In the genomic region with DNA sequence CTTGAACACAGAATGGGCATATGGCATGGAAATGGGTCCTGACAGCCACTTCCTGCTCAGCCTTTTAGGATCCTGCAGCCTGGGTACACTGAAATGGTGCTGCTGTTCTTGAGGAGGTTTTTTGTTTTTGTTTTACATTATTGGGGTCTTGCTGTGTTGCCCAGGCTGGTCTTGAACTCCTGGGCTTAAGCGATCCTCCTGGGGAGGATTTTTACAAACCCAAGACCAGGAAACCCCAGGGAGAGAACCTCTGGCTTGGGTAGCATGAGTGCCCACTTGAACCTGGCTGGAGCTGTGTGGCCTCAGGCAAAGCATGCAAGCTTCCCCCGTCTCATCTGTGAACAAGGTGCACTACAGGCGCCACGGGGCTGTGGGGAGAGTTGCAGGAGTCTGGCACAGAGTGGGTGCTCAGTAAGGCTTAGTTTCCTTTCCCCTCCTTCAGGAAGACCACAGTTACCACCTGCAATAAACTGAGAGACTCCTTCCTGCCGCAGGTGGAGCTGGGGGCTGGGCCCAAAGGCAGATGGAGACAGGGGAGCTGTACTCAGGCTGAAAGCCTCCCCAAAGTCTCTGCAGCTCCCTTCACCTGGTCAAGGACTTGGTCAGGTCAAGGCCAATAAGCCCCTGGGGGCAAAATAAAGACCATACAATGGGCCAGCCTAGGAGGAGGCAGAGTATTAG, we compare ENCODE assay signal across 12 cellular contexts. TPM values are rescaled to one million over a fixed set of nuclear protein-coding genes. Genes with fewer than 3 reads are reported as not detected.
DNase-seq lines count a peak whose midpoint lies in the region; ATAC-seq, FAIRE-seq and TF ChIP-seq lines count a peak whose summit lies in the region.
"Had no signal": no experiment of that assay in that cellular context is flagged by ENCODE, and none has a peak within 500 bp of the region (broad histone marks: within the 10 kb centered on the region; RNA-seq: fewer than 3 reads in every experiment).

No MANE protein-coding gene starts in this region.

- H3K79me2 ChIP-seq in OCI-LY7 (ENCODE audit: insufficient read depth, low read depth, low read length) (no peaks in the 10 kb centered on the region), HepG2 (ENCODE audit: insufficient read depth, low read length) (no peaks in the 10 kb centered on the region)

- ATAC-seq in HepG2 (no peak), GM19455 (IDR thresholded peaks at IDR 0.05; ENCODE audit: unreplicated experiment) (no peak), HG03439 (IDR thresholded peaks at IDR 0.05; ENCODE audit: unreplicated experiment) (no peak), HG02852 (IDR thresholded peaks at IDR 0.05; ENCODE audit: unreplicated experiment) (no peak)

- in situ Hi-C loops in HepG2 (cut with HindIII; ENCODE audit: extremely low pct_ligation_motif_present, low pct_unique_long_range_greater_than_20kb), result no loop called here

- H3K4me1 ChIP-seq in OCI-LY7 (ENCODE audit: insufficient read depth, low read length, poor library complexity, severe bottlenecking) (peaks cover 26% of the 10 kb centered on the region), HepG2 (ENCODE audit: insufficient read depth, low read length) (peaks cover 92% of the 10 kb centered on the region)

- H3K9me2 ChIP-seq in OCI-LY7 (ENCODE audit: insufficient read depth, low read length), result no peaks in the 10 kb centered on the region

- H2AFZ ChIP-seq in OCI-LY7 (ENCODE audit: low read length) (peak overlapping the region; percentile 77; the same call in 1 of the 2 replicates), HepG2 (ENCODE audit: low read length) (no peak overlapping the region)

- DNase-seq in OCI-LY7 (ENCODE audit: low spot score) (peak; percentile 69), activated T-cell treated with anti-CD3 and anti-CD28 coated beads for 24 hours (ENCODE audit: low read depth) (peak; percentile 56), HepG2 (ENCODE audit: low spot score) (no peak), medulla oblongata (ENCODE audit: extremely low spot score) (no peak)
- DNase-seq in stimulated activated CD8-positive, alpha-beta memory T cell treated with anti-CD3 and anti-CD28 coated beads, Interleukin-15, amount 100 ng/mL, for 48 hours (ENCODE audit: low read depth in 2 of 2), result peak; percentile 55 to 58
- DNase-seq: hypothalamus, NCI-H1105 had no signal

- peak overlapping the region; percentile 17 for H3K4me3 ChIP-seq in OCI-LY7 (ENCODE audit: low read depth, low read length, poor library complexity, severe bottlenecking)
- no peak overlapping the region for H3K4me3 ChIP-seq in HepG2 (replicated peaks in 1 of 3; ENCODE audit: insufficient read depth in 1 of 3, low read depth in 2 of 3, low read length in 3 of 3)
- H3K4me3 ChIP-seq: ovary had no signal

- no peaks in the 10 kb centered on the region for H3K27me3 ChIP-seq in HepG2 (ENCODE audit: control insufficient read depth in 1 of 2, insufficient read depth in 2 of 2, low read length in 2 of 2)
- H3K27me3 ChIP-seq: ovary had no signal

- FAIRE-seq in HepG2 (lab: Jason Lieb, UNC), result no peak
- FAIRE-seq: GM19239 had no signal

- BruUV-seq in OCI-LY7 (replicated peaks; lab: Mats Ljungman, UMichigan) (no TSS peak), HepG2 (replicated peaks; lab: Mats Ljungman, UMichigan) (no TSS peak)

- H3K9me3 ChIP-seq in OCI-LY7 (ENCODE audit: low read length) (no peaks in the 10 kb centered on the region), HepG2 (ENCODE audit: low read length) (no peaks in the 10 kb centered on the region)
- H3K9me3 ChIP-seq: ovary had no signal

- H3K36me3 ChIP-seq in OCI-LY7 (ENCODE audit: insufficient read depth, low read length), result no peaks in the 10 kb centered on the region
- no peaks in the 10 kb centered on the region for H3K36me3 ChIP-seq in HepG2 (replicated peaks in 1 of 2; ENCODE audit: control insufficient read depth in 1 of 2, insufficient read depth in 2 of 2, low read length in 2 of 2)
- H3K36me3 ChIP-seq: ovary had no signal

- CTCF ChIA-PET in OCI-LY7 (lab: Charles Lee; ENCODE audit: unreplicated experiment) (interaction anchor here (0.5 to 1.2 kb wide), 3 partner anchors 17 to 192 kb away, joined by 3 to 10 read pairs (median 5); a partner anchor contains a TSS), HepG2 (lab: Yijun Ruan, JAX; ENCODE audit: low intra/inter-chr PET ratio, low total read pairs) (no interaction called here)

- no peak for TF ChIP-seq RAD21 in HepG2 (CRISPR knock-in tag; IDR thresholded peaks at IDR 0.05)

- TF ChIP-seq EP300 in HepG2 (IDR thresholded peaks at IDR 0.05; ENCODE audit: low read depth in 2 of 2, low read length in 2 of 2), result no peak
- no peak for TF ChIP-seq EP300 in HepG2 (CRISPR knock-in tag; IDR thresholded peaks at IDR 0.05; ENCODE audit: borderline replicate concordance)

- H3K27ac ChIP-seq in OCI-LY7 (ENCODE audit: low read depth, low read length, poor library complexity, severe bottlenecking) (peak overlapping the region; percentile 28), HepG2 (ENCODE audit: extremely low read length, insufficient read depth, low read length) (peak overlapping the region; percentile 79)
- H3K27ac ChIP-seq: ovary had no signal

- POLR2A ChIA-PET in OCI-LY7 (lab: Charles Lee), result interaction anchor here (0.6 to 0.9 kb wide), 3 partner anchors 14 to 30 kb away, joined by 3 read pairs; no protein-coding TSS in a partner anchor
- POLR2A ChIA-PET in HepG2 (lab: Yijun Ruan, JAX), result interaction anchor here (1.4 to 1.9 kb wide), 2 partner anchors 11 to 184 kb away, joined by 3 to 15 read pairs; no protein-coding TSS in a partner anchor

- 0 out of 2 replicates have a peak overlapping the region, but pooled peaks have one; percentile 9 for H3K9ac ChIP-seq in HepG2 (ENCODE audit: insufficient read depth, low read depth, low read length)

- intact Hi-C loops in OCI-LY7 (cut with micrococcal nuclease; ENCODE audit: unreplicated experiment) (no loop called here), HepG2 (cut with micrococcal nuclease; ENCODE audit: unreplicated experiment) (no loop called here)

- 91% methylated on average over 5 of the region's 5 CpGs for WGBS in HepG2 (ENCODE audit: low lambda C conversion rate)

- H4K20me1 ChIP-seq in OCI-LY7 (ENCODE audit: insufficient read depth, low read length), result no peaks in the 10 kb centered on the region
- H4K20me1 ChIP-seq in HepG2 (ENCODE audit: insufficient read depth, low read length), result no peaks in the 10 kb centered on the region

- H3K4me2 ChIP-seq in OCI-LY7 (ENCODE audit: low read length), result peak overlapping the region; percentile 52
- no peak overlapping the region for H3K4me2 ChIP-seq in HepG2 (ENCODE audit: low read depth, low read length)

- TF ChIP-seq CTCF in OCI-LY7 (conservative IDR thresholded peaks at IDR 0.05; ENCODE audit: low read length) (no peak; the same call in 1 of the 2 replicates), HepG2 (CRISPR knock-in tag; IDR thresholded peaks at IDR 0.05) (no peak)

- no peak for TF ChIP-seq POLR2A in HepG2 (IDR thresholded peaks at IDR 0.05; ENCODE audit: insufficient read depth in 1 of 2, low read depth in 2 of 2, low read length in 2 of 2)

RNA-seq across cellular contexts. Expression of a gene that starts 1.8 kb away (rescaled TPM):
- total RNA-seq in OCI-LY7 (2014; rRNA removed; shearing (Covaris generic)), result 1.5 and 2.0 TPM in 2 replicates
- 4.1 and 5.0 TPM in 2 replicates for total RNA-seq in OCI-LY7 (2022)
- total RNA-seq in HepG2 (2016; rRNA removed; fragmentation: Illumina TruSeq; extraction: Trizol), result 1.6 and 1.8 TPM in 2 replicates
- total RNA-seq in HepG2 (2016; cell fraction: cytosol; rRNA removed; fragmentation: Illumina TruSeq; extraction: Trizol; ENCODE audit: low read depth), result 0.20 and 0.71 TPM in 2 replicates
- 1.7 and 2.2 TPM in 2 replicates for total RNA-seq in HepG2 (2016; cell fraction: insoluble cytoplasmic fraction; rRNA removed; fragmentation: Illumina TruSeq; extraction: Trizol)
- total RNA-seq in HepG2 (2016; cell fraction: membrane; rRNA removed; fragmentation: Illumina TruSeq; extraction: Trizol), result 1.8 TPM in 2 replicates
- 0.94 and 1.2 TPM in 2 replicates for total RNA-seq in HepG2 (2016; cell fraction: nucleus; rRNA removed; fragmentation: Illumina TruSeq; extraction: Trizol)
- polyA plus RNA-seq in HepG2 (2011; rRNA removed), result 3.6 and 4.5 TPM in 2 replicates
- polyA plus RNA-seq in HepG2 (2011; cell fraction: cytosol; rRNA removed), result 4.4 and 4.5 TPM in 2 replicates
- 2.9 and 3.0 TPM in 2 replicates for polyA plus RNA-seq in HepG2 (2011; cell fraction: nucleus; rRNA removed)
- polyA plus RNA-seq in HepG2 (2012), result 1.2 and 2.0 TPM in 2 replicates
- 0.62 and 0.83 TPM in 2 replicates for polyA plus RNA-seq in HepG2 (2016; cell fraction: cytosol; fragmentation: Illumina TruSeq; extraction: Trizol; ENCODE audit: low read depth)
- polyA plus RNA-seq in HepG2 (2016; cell fraction: insoluble cytoplasmic fraction; fragmentation: Illumina TruSeq; extraction: Trizol; ENCODE audit: low read depth), result 2.6 TPM in 2 replicates
- polyA plus RNA-seq in HepG2 (2016; cell fraction: membrane; fragmentation: Illumina TruSeq; extraction: Trizol; ENCODE audit: low read depth), result 1.6 TPM in 2 replicates
- polyA plus RNA-seq in HepG2 (2016; cell fraction: nucleus; fragmentation: Illumina TruSeq; extraction: Trizol; ENCODE audit: insufficient read depth, low read depth), result 2.1 TPM in 2 replicates
- polyA minus RNA-seq in HepG2 (2011; rRNA and poly(A)+ RNA removed; ENCODE audit: low replicate concordance), result 0.09 and 3.5 TPM in 2 replicates
- polyA minus RNA-seq in HepG2 (2011; cell fraction: cytosol; rRNA and poly(A)+ RNA removed), result 1.5 and 1.6 TPM in 2 replicates
- 1.2 and 1.3 TPM in 2 replicates for polyA minus RNA-seq in HepG2 (2011; cell fraction: nucleus; rRNA and poly(A)+ RNA removed)

RNA-seq across cellular contexts. Expression of a gene that starts 38.6 kb away (rescaled TPM):
- 66.6 and 72.2 TPM in 2 replicates for total RNA-seq in OCI-LY7 (2014; rRNA removed; shearing (Covaris generic))
- total RNA-seq in OCI-LY7 (2022) (76.0 and 94.8 TPM in 2 replicates), HepG2 (2016; rRNA removed; fragmentation: Illumina TruSeq; extraction: Trizol) (292 and 305 TPM in 2 replicates)
- total RNA-seq in HepG2 (2016; cell fraction: cytosol; rRNA removed; fragmentation: Illumina TruSeq; extraction: Trizol; ENCODE audit: low read depth), result 190 and 258 TPM in 2 replicates
- total RNA-seq in HepG2 (2016; cell fraction: insoluble cytoplasmic fraction; rRNA removed; fragmentation: Illumina TruSeq; extraction: Trizol), result 267 and 306 TPM in 2 replicates
- total RNA-seq in HepG2 (2016; cell fraction: membrane; rRNA removed; fragmentation: Illumina TruSeq; extraction: Trizol), result 365 and 437 TPM in 2 replicates
- total RNA-seq in HepG2 (2016; cell fraction: nucleus; rRNA removed; fragmentation: Illumina TruSeq; extraction: Trizol), result 223 and 239 TPM in 2 replicates
- 218 and 261 TPM in 2 replicates for polyA plus RNA-seq in HepG2 (2011; rRNA removed)
- polyA plus RNA-seq in HepG2 (2011; cell fraction: cytosol; rRNA removed), result 176 and 232 TPM in 2 replicates
- polyA plus RNA-seq in HepG2 (2011; cell fraction: nucleus; rRNA removed), result 176 and 181 TPM in 2 replicates
- 118 and 180 TPM in 2 replicates for polyA plus RNA-seq in HepG2 (2012)
- 222 and 320 TPM in 2 replicates for polyA plus RNA-seq in HepG2 (2016; cell fraction: cytosol; fragmentation: Illumina TruSeq; extraction: Trizol; ENCODE audit: low read depth)
- polyA plus RNA-seq in HepG2 (2016; cell fraction: insoluble cytoplasmic fraction; fragmentation: Illumina TruSeq; extraction: Trizol; ENCODE audit: low read depth), result 310 and 340 TPM in 2 replicates
- polyA plus RNA-seq in HepG2 (2016; cell fraction: membrane; fragmentation: Illumina TruSeq; extraction: Trizol; ENCODE audit: low read depth), result 323 and 387 TPM in 2 replicates
- 436 and 461 TPM in 2 replicates for polyA plus RNA-seq in HepG2 (2016; cell fraction: nucleus; fragmentation: Illumina TruSeq; extraction: Trizol; ENCODE audit: insufficient read depth, low read depth)
- polyA minus RNA-seq in HepG2 (2011; rRNA and poly(A)+ RNA removed; ENCODE audit: low replicate concordance), result 97.1 and 193 TPM in 2 replicates
- 56.5 and 59.2 TPM in 2 replicates for polyA minus RNA-seq in HepG2 (2011; cell fraction: cytosol; rRNA and poly(A)+ RNA removed)
- 46.6 and 50.2 TPM in 2 replicates for polyA minus RNA-seq in HepG2 (2011; cell fraction: nucleus; rRNA and poly(A)+ RNA removed)

Comparison
In these comparisons a context has a peak if more than half of its experiments do, and no peak if none do; other contexts are left out.
1. DNase-seq: peak in OCI-LY7 (single experiment), activated T-cell treated with anti-CD3 and anti-CD28 coated beads for 24 hours (single experiment) and stimulated activated CD8-positive, alpha-beta memory T cell treated with anti-CD3 and anti-CD28 coated beads, Interleukin-15, amount 100 ng/mL, for 48 hours (2 of 2); none in HepG2 (single experiment) and medulla oblongata (single experiment).